In the genomic region with DNA sequence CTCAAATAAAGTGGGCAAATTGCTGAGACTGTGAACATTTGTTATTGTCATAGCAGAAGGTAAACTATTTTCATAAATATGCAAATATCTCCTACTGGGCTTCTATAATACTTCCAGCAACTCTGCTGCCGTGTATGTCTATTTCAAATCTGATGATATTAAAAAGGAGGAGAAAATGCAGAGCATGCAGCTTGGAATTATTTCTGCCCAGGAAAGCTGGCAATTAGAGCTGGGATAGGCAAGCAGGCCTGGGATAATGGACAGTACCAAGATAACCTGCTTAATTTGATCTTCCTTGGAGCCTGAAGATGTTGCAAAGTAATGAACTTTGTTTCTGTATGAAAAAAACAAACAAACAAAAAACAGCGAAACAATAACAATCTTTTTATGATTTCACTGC, we compare ENCODE assay signal across 7 cellular contexts.
"Had no signal": no experiment of that assay in that cellular context is flagged by ENCODE, and none has a peak within 500 bp of the region (broad histone marks: within the 10 kb centered on the region; RNA-seq: fewer than 3 reads in every experiment).

No MANE protein-coding gene starts in this region.

- ATAC-seq: HCT116, K562 had no signal

- H3K27ac ChIP-seq: GM23248 had no signal

- DNase-seq: GOT3, H7, HFFc6, IMR-90 had no signal
